1 cellular context compared by ENCODE assay signal in the genomic region with DNA sequence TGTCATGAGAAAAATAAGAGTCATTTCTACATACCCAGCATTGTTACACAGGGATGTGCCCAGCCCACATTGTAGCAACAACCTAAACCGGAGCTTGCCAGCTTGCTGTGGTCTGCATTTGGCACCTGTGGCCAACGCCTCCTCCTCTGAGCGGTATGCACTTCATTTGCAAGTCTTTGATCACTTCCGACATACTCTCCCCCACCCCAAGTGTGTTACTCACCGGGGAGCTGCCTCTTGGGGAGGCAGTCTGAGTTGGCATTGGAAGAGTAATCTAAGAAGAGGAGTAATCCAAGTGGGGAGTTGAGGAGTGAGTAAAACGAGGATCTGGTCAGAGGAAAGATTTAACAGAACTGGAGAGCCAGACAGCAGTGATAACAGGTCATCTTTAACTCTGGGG.
TF ChIP-seq lines count a peak whose summit lies in the region.

No MANE protein-coding gene starts in this region.

TF ChIP-seq in WTC11, 78 proteins besides CTCF, POLR2A, EP300 and RAD21 (continued from another document):
- TF ChIP-seq, protein P1, sequence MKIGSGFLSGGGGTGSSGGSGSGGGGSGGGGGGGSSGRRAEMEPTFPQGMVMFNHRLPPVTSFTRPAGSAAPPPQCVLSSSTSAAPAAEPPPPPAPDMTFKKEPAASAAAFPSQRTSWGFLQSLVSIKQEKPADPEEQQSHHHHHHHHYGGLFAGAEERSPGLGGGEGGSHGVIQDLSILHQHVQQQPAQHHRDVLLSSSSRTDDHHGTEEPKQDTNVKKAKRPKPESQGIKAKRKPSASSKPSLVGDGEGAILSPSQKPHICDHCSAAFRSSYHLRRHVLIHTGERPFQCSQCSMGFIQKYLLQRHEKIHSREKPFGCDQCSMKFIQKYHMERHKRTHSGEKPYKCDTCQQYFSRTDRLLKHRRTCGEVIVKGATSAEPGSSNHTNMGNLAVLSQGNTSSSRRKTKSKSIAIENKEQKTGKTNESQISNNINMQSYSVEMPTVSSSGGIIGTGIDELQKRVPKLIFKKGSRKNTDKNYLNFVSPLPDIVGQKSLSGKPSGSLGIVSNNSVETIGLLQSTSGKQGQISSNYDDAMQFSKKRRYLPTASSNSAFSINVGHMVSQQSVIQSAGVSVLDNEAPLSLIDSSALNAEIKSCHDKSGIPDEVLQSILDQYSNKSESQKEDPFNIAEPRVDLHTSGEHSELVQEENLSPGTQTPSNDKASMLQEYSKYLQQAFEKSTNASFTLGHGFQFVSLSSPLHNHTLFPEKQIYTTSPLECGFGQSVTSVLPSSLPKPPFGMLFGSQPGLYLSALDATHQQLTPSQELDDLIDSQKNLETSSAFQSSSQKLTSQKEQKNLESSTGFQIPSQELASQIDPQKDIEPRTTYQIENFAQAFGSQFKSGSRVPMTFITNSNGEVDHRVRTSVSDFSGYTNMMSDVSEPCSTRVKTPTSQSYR (CRISPR knock-in tag; IDR thresholded peaks at IDR 0.05), result no peak
- TF ChIP-seq GTF2I (CRISPR knock-in tag; conservative IDR thresholded peaks at IDR 0.05), result no peak
- TF ChIP-seq, protein P2, sequence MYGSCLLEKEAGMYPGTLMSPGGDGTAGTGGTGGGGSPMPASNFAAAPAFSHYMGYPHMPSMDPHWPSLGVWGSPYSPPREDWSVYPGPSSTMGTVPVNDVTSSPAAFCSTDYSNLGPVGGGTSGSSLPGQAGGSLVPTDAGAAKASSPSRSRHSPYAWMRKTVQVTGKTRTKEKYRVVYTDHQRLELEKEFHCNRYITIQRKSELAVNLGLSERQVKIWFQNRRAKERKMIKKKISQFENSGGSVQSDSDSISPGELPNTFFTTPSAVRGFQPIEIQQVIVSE (CRISPR knock-in tag; IDR thresholded peaks at IDR 0.05; ENCODE audit: borderline replicate concordance), result no peak
- no peak for TF ChIP-seq KAT7 (CRISPR knock-in tag; IDR thresholded peaks at IDR 0.05; ENCODE audit: borderline replicate concordance)
- TF ChIP-seq SP1 (CRISPR knock-in tag; conservative IDR thresholded peaks at IDR 0.05), result no peak
- TF ChIP-seq, protein P3, sequence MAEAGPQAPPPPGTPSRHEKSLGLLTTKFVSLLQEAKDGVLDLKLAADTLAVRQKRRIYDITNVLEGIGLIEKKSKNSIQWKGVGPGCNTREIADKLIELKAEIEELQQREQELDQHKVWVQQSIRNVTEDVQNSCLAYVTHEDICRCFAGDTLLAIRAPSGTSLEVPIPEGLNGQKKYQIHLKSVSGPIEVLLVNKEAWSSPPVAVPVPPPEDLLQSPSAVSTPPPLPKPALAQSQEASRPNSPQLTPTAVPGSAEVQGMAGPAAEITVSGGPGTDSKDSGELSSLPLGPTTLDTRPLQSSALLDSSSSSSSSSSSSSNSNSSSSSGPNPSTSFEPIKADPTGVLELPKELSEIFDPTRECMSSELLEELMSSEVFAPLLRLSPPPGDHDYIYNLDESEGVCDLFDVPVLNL (CRISPR knock-in tag; IDR thresholded peaks at IDR 0.05; ENCODE audit: borderline replicate concordance, low read depth), result no peak
- no peak for TF ChIP-seq IRF2 (CRISPR knock-in tag; IDR thresholded peaks at IDR 0.05; ENCODE audit: borderline replicate concordance, low read depth)
- no peak for TF ChIP-seq ZNF317 (CRISPR knock-in tag; IDR thresholded peaks at IDR 0.05; ENCODE audit: borderline replicate concordance, low read depth)
- TF ChIP-seq, protein P4, sequence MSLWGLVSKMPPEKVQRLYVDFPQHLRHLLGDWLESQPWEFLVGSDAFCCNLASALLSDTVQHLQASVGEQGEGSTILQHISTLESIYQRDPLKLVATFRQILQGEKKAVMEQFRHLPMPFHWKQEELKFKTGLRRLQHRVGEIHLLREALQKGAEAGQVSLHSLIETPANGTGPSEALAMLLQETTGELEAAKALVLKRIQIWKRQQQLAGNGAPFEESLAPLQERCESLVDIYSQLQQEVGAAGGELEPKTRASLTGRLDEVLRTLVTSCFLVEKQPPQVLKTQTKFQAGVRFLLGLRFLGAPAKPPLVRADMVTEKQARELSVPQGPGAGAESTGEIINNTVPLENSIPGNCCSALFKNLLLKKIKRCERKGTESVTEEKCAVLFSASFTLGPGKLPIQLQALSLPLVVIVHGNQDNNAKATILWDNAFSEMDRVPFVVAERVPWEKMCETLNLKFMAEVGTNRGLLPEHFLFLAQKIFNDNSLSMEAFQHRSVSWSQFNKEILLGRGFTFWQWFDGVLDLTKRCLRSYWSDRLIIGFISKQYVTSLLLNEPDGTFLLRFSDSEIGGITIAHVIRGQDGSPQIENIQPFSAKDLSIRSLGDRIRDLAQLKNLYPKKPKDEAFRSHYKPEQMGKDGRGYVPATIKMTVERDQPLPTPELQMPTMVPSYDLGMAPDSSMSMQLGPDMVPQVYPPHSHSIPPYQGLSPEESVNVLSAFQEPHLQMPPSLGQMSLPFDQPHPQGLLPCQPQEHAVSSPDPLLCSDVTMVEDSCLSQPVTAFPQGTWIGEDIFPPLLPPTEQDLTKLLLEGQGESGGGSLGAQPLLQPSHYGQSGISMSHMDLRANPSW (CRISPR knock-in tag; conservative IDR thresholded peaks at IDR 0.05; ENCODE audit: low read depth), result no peak
- TF ChIP-seq FOXJ3 (CRISPR knock-in tag; IDR thresholded peaks at IDR 0.05; ENCODE audit: borderline replicate concordance), result no peak
- no peak for TF ChIP-seq AR (CRISPR knock-in tag; IDR thresholded peaks at IDR 0.05)
- TF ChIP-seq ZNF121 (CRISPR knock-in tag; IDR thresholded peaks at IDR 0.05), result no peak
- no peak for TF ChIP-seq MAX (CRISPR knock-in tag; IDR thresholded peaks at IDR 0.05)
- no peak for TF ChIP-seq TCF7 (CRISPR knock-in tag; IDR thresholded peaks at IDR 0.05; ENCODE audit: low read depth)
- TF ChIP-seq, protein P5, sequence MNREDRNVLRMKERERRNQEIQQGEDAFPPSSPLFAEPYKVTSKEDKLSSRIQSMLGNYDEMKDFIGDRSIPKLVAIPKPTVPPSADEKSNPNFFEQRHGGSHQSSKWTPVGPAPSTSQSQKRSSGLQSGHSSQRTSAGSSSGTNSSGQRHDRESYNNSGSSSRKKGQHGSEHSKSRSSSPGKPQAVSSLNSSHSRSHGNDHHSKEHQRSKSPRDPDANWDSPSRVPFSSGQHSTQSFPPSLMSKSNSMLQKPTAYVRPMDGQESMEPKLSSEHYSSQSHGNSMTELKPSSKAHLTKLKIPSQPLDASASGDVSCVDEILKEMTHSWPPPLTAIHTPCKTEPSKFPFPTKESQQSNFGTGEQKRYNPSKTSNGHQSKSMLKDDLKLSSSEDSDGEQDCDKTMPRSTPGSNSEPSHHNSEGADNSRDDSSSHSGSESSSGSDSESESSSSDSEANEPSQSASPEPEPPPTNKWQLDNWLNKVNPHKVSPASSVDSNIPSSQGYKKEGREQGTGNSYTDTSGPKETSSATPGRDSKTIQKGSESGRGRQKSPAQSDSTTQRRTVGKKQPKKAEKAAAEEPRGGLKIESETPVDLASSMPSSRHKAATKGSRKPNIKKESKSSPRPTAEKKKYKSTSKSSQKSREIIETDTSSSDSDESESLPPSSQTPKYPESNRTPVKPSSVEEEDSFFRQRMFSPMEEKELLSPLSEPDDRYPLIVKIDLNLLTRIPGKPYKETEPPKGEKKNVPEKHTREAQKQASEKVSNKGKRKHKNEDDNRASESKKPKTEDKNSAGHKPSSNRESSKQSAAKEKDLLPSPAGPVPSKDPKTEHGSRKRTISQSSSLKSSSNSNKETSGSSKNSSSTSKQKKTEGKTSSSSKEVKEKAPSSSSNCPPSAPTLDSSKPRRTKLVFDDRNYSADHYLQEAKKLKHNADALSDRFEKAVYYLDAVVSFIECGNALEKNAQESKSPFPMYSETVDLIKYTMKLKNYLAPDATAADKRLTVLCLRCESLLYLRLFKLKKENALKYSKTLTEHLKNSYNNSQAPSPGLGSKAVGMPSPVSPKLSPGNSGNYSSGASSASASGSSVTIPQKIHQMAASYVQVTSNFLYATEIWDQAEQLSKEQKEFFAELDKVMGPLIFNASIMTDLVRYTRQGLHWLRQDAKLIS (CRISPR knock-in tag; IDR thresholded peaks at IDR 0.05; ENCODE audit: borderline replicate concordance), result no peak
- TF ChIP-seq NR2C2 (CRISPR knock-in tag; IDR thresholded peaks at IDR 0.05), result no peak
- TF ChIP-seq ZNF416 (CRISPR knock-in tag; IDR thresholded peaks at IDR 0.05), result no peak
